Comparison of ENCODE assay signal across 18 cellular contexts in genomic region chr5:55829956-55830355, GRCh38.
DNase-seq lines count a peak whose midpoint lies in the region; ATAC-seq and TF ChIP-seq lines count a peak whose summit lies in the region.
"Had no signal": no experiment of that assay in that cellular context is flagged by ENCODE, and none has a peak within 500 bp of the region (broad histone marks: within the 10 kb centered on the region; RNA-seq: fewer than 3 reads in every experiment).

No MANE protein-coding gene starts in this region.

- H3K9ac ChIP-seq in OCI-LY3 (ENCODE audit: low read length): no peak overlapping the region

- ATAC-seq in GM18502 (IDR thresholded peaks at IDR 0.05; ENCODE audit: poor library complexity, unreplicated experiment) (peak; percentile 48), HG03565 (IDR thresholded peaks at IDR 0.05; ENCODE audit: unreplicated experiment) (no peak)
- ATAC-seq: Panc1, SK-N-SH treated with all-trans-retinoic acid at 6 μM for 48 hours had no signal

- no peaks in the 10 kb centered on the region for H3K79me2 ChIP-seq in OCI-LY3 (ENCODE audit: low read length)

- TF ChIP-seq CTCF in OCI-LY3 (IDR thresholded peaks at IDR 0.05; ENCODE audit: low read depth, low read length): no peak

- H3K27ac ChIP-seq in OCI-LY3 (ENCODE audit: low read length): no peak overlapping the region
- H3K27ac ChIP-seq in epithelial cell of prostate: no peak overlapping the region
- H3K27ac ChIP-seq: HL-60 had no signal

- peak overlapping the region; percentile 2; the same call in 1 of the 2 replicates for H3K4me2 ChIP-seq in OCI-LY3 (ENCODE audit: low read length)

- H2AFZ ChIP-seq in OCI-LY3 (ENCODE audit: low read depth, low read length): no peak overlapping the region

- H3K27me3 ChIP-seq in OCI-LY3 (ENCODE audit: low read depth, low read length): no peaks in the 10 kb centered on the region

- peaks cover 30% of the 10 kb centered on the region for H3K4me1 ChIP-seq in OCI-LY3 (ENCODE audit: low read length)
- H3K4me1 ChIP-seq: HAP-1 had no signal

- H4K20me1 ChIP-seq in OCI-LY3 (ENCODE audit: insufficient read depth, low read length): no peaks in the 10 kb centered on the region

- peak; percentile 33 for DNase-seq in ELR (ENCODE audit: low read depth)
- DNase-seq in epithelial cell of prostate (ENCODE audit: low read depth, low spot score): peak; percentile 16
- DNase-seq in NCI-H1048 (lab: John Stamatoyannopoulos, UW): no peak
- DNase-seq in NCI-H69 (lab: John Stamatoyannopoulos, UW): no peak
- DNase-seq: CD8-positive, alpha-beta memory T cell; DMS 273 treated with DMSO at 0.1 percent for 48 hours; KBM-7; NCI-H1092; NCI-H1694; NCI-H345; Right ventricle myocardium superior had no signal

- no peak overlapping the region for H3K4me3 ChIP-seq in OCI-LY3 (ENCODE audit: low read length)
- H3K4me3 ChIP-seq: HAP-1 had no signal

- H3K9me3 ChIP-seq in OCI-LY3 (ENCODE audit: insufficient read depth, low read length): no peaks in the 10 kb centered on the region
- H3K9me3 ChIP-seq: HAP-1 had no signal

- H3K36me3 ChIP-seq in OCI-LY3 (replicated peaks; ENCODE audit: low read depth, low read length): no peaks in the 10 kb centered on the region
- H3K36me3 ChIP-seq: HAP-1 had no signal

Comparison
In these comparisons a context has a peak if more than half of its experiments do, and no peak if none do; other contexts are left out.
1. DNase-seq: peak in ELR (single experiment) and epithelial cell of prostate (single experiment); none in NCI-H1048 (single experiment) and NCI-H69 (single experiment).